ENCODE assay signal across 23 cellular contexts in the genomic region with DNA sequence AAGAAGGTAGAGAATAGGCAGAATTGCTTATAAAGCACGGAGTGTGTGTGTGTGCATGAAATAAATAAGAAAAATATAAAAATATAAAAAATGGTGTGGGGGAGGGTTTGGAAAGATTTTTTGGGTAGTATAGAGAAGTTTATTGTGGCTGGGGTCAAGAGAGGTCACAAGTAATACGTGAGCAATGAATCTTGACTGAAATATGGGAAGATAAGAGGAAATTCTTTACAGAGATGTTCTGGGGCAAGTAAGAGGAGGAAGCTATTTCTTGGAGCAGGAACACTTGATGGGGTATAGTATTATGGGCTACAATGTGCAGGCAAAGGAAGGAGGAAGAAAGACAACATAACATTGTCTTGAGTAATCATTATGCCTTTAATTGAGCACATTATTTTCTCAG. TPM values are rescaled to one million over a fixed set of nuclear protein-coding genes. Genes with fewer than 3 reads are reported as not detected.
"Had no signal": no experiment of that assay in that cellular context is flagged by ENCODE, and none has a peak within 500 bp of the region (broad histone marks: within the 10 kb centered on the region; RNA-seq: fewer than 3 reads in every experiment).

No MANE protein-coding gene starts in this region.

- ATAC-seq: Panc1, PC-3, SK-N-SH treated with all-trans-retinoic acid at 6 μM for 48 hours, T-cell had no signal

- H3K9me3 Mint-ChIP-seq: IgD-negative memory B cell, T-cell had no signal

- H3K36me3 Mint-ChIP-seq: IgD-negative memory B cell, T-cell had no signal

- DNase-seq: KBM-7, NCI-H1048, NCI-H1105, NCI-H1417, NCI-H1436 treated with DMSO at 0.1 percent for 48 hours, NCI-H1694, NCI-H187 treated with DMSO at 0.1 percent for 48 hours, NCI-H2029 treated with DMSO at 0.1 percent for 48 hours, NCI-H2171 treated with DMSO at 0.1 percent for 48 hours, NCI-H510A, NCI-H524 treated with DMSO at 0.1 percent for 48 hours, NCI-H69, NCI-H774, PC-3, SHP77, SW 1271, T-cell had no signal

- H3K4me3 Mint-ChIP-seq: IgD-negative memory B cell, T-cell had no signal

- H3K27ac Mint-ChIP-seq: IgD-negative memory B cell, T-cell had no signal

RNA-seq across cellular contexts. Expression of a gene that starts 2.1 kb away (rescaled TPM):
- total RNA-seq: LHCN-M2, MCF 10A, PC-3, SK-MEL-5 had no signal

RNA-seq across cellular contexts. Expression of a gene that starts 5.3 kb away (rescaled TPM):
- total RNA-seq: LHCN-M2, MCF 10A, PC-3, SK-MEL-5 had no signal

RNA-seq across cellular contexts. Expression of a gene that starts 17.5 kb away (rescaled TPM):
- total RNA-seq: LHCN-M2, MCF 10A, PC-3, SK-MEL-5 had no signal

RNA-seq across cellular contexts. Expression of a gene that starts 22.4 kb away (rescaled TPM):
- total RNA-seq: LHCN-M2, MCF 10A, PC-3 had no signal

RNA-seq across cellular contexts. Expression of a gene that starts 31.7 kb away (rescaled TPM):
- total RNA-seq: LHCN-M2, MCF 10A, PC-3, SK-MEL-5, T-cell had no signal
